Comparison of ENCODE assay signal across 8 cellular contexts in the genomic region with DNA sequence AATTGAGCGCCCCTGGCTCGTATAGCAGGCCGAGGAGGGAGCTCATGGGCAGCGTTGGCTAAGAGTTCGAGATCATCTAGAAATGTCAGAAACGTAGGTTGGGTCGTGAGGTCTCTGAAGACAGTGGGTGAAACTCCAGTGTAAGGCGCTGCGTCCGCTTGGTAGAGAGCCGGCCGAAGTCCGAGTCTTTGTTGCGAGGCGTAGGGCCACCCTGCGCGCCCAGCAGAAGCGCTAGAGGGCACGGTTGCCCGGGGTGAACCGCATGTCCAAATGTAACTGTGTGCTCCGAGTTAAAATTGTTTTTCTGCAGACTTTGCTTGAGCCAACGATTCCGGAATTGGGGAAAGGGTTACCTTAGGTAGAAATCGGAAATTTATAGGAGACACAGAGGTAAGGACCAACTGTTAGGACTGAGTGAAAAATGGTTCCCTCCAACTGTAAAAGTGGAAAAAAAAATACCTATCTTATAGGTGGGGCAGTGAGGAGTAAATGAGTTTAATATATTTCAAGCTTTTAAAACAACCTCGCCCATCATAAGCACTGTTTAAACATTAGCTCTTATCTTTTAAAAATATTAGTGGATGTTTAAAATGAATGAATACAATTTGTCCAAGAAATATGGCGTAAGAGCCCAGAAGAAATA. TPM values are rescaled to one million over a fixed set of nuclear protein-coding genes. Genes with fewer than 3 reads are reported as not detected.
DNase-seq lines count a peak whose midpoint lies in the region; ATAC-seq and TF ChIP-seq lines count a peak whose summit lies in the region.

No MANE protein-coding gene starts in this region.

- H3K4me3 Mint-ChIP-seq in natural killer cell: peak overlapping the region; percentile 92

- H3K27ac ChIP-seq in uterus: peak overlapping the region; percentile 98 to 99

- H3K9me3 Mint-ChIP-seq in natural killer cell: no peaks in the 10 kb centered on the region

- H3K9me3 ChIP-seq in uterus: no peaks in the 10 kb centered on the region

- peak; percentile 65 for DNase-seq in AG10803 (ENCODE audit: low read depth)
- DNase-seq in NCI-H748 (lab: John Stamatoyannopoulos, UW; ENCODE audit: unreplicated experiment): peak; percentile 64
- DNase-seq in activated gamma-delta T cell treated with anti-CD3 and anti-CD28 coated beads, Interleukin-2, amount 50 U/mL, for 16 hours (ENCODE audit: low read depth): peak; percentile 28
- peak; percentile 62 for DNase-seq in fibroblast of villous mesenchyme (ENCODE audit: low read depth)
- peak; percentile 61 for DNase-seq in natural killer cell
- peak; percentile 66 to 68 for DNase-seq in uterus

- no peaks in the 10 kb centered on the region for H3K36me3 ChIP-seq in uterus

- peak overlapping the region; percentile 98 to 100 for H3K27ac Mint-ChIP-seq in natural killer cell

- H3K27me3 ChIP-seq in uterus: no peaks in the 10 kb centered on the region

- H3K4me3 ChIP-seq in AG10803 (ENCODE audit: low read length): peak overlapping the region; percentile 94
- H3K4me3 ChIP-seq in fibroblast of villous mesenchyme (ENCODE audit: low read depth, low read length): peak overlapping the region; percentile 91
- peak overlapping the region; percentile 74 to 91 for H3K4me3 ChIP-seq in uterus

- ATAC-seq in GM18498 (IDR thresholded peaks at IDR 0.05; ENCODE audit: unreplicated experiment): peak; percentile 23
- peak; percentile 20 for ATAC-seq in HG03108 (IDR thresholded peaks at IDR 0.05; ENCODE audit: unreplicated experiment)
- ATAC-seq in natural killer cell: peak; percentile 21 to 35 (median 23)

- H3K4me1 Mint-ChIP-seq in natural killer cell: peaks cover 42 to 45% of the 10 kb centered on the region in 2 donors

- TF ChIP-seq CTCF in AG10803 (conservative IDR thresholded peaks at IDR 0.05; ENCODE audit: low read length) (peak; percentile 62), fibroblast of villous mesenchyme (IDR thresholded peaks at IDR 0.05; ENCODE audit: insufficient read depth, low read depth, low read length) (peak; percentile 51), natural killer cell (IDR thresholded peaks at IDR 0.05) (peak; percentile 48), uterus (IDR thresholded peaks at IDR 0.05) (peak; percentile 45 to 67 (median 55))

- H3K36me3 Mint-ChIP-seq in natural killer cell: no peaks in the 10 kb centered on the region

- intact Hi-C loops in natural killer cell (cut with micrococcal nuclease) (loop anchor here (2.0 to 5.0 kb wide), 4 partner anchors 42 to 355 kb away; a partner anchor contains a TSS), uterus (cut with DNase I; ENCODE audit: low total_unique reads) (no loop called here)

- TF ChIP-seq POLR2A in uterus (IDR thresholded peaks at IDR 0.05): no peak

- H3K4me1 ChIP-seq in uterus: peaks cover 4 to 5% of the 10 kb centered on the region in 2 donors

- H3K27me3 Mint-ChIP-seq in natural killer cell (ENCODE audit: low read depth in 2 of 2): no peaks in the 10 kb centered on the region

RNA-seq across cellular contexts. Expression of a gene that starts 1.0 kb away (rescaled TPM):
- 30.2 and 63.8 TPM in 2 replicates for total RNA-seq in fibroblast of villous mesenchyme
- total RNA-seq in natural killer cell: 10 to 100 TPM; 22.7 to 25.7 (median 23.8) TPM
- total RNA-seq in uterus: 10 to 100 TPM; 25.4 to 63.8 (median 43.6) TPM

Comparison
In these comparisons a context has a peak if more than half of its experiments do, and no peak if none do; other contexts are left out.
1. Peak in every context shown above with its lines: DNase-seq, ATAC-seq, H3K4me3 ChIP-seq and H3K27ac ChIP-seq.